ENCODE assay signal across 15 cellular contexts in genomic region chr1:26353976-26354820, GRCh38. TPM values are rescaled to one million over a fixed set of nuclear protein-coding genes. Genes with fewer than 3 reads are reported as not detected.
DNase-seq lines count a peak whose midpoint lies in the region; ATAC-seq and TF ChIP-seq lines count a peak whose summit lies in the region.
"Had no signal": no experiment of that assay in that cellular context is flagged by ENCODE, and none has a peak within 500 bp of the region (broad histone marks: within the 10 kb centered on the region; RNA-seq: fewer than 3 reads in every experiment).

CRYBG2 (minus strand) TSS chr1:26354130; CDS start chr1:26346657, 7,473 bp downstream.

- TF ChIP-seq CTCF in HCT116 (IDR thresholded peaks at IDR 0.05 in 2 of 3, conservative IDR thresholded peaks at IDR 0.05 in 1 of 3; ENCODE audit: borderline replicate concordance in 1 of 3, insufficient read depth in 1 of 3, low read depth in 2 of 3, low read length in 2 of 3) (no peak), RWPE1 (conservative IDR thresholded peaks at IDR 0.05; ENCODE audit: low read depth) (no peak), kidney epithelial cell (IDR thresholded peaks at IDR 0.05; ENCODE audit: insufficient read depth, low read length, poor library complexity, severe bottlenecking) (no peak), smooth muscle cell (IDR thresholded peaks at IDR 0.05; ENCODE audit: borderline replicate concordance, insufficient read depth, poor library complexity, severe bottlenecking) (no peak)

- no peaks in the 10 kb centered on the region for H3K36me3 ChIP-seq in HCT116 (ENCODE audit: control insufficient read depth in 1 of 2, insufficient read depth in 2 of 2, low read length in 2 of 2)
- no peaks in the 10 kb centered on the region for H3K36me3 ChIP-seq in kidney epithelial cell (ENCODE audit: control insufficient read depth, insufficient read depth, low read length)
- no peaks in the 10 kb centered on the region for H3K36me3 ChIP-seq in smooth muscle cell (ENCODE audit: low read depth)
- H3K36me3 ChIP-seq: gastroesophageal sphincter had no signal

- peak; percentile 83 for ATAC-seq in HCT116
- ATAC-seq in HG03460 (IDR thresholded peaks at IDR 0.05; ENCODE audit: unreplicated experiment), result no peak
- ATAC-seq: gastroesophageal sphincter, left cardiac atrium had no signal

- H2AFZ ChIP-seq in HCT116 (ENCODE audit: low read depth, low read length, poor library complexity, severe bottlenecking) (no peak within 1 kb of the TSS), smooth muscle cell (ENCODE audit: low read depth) (no peak within 1 kb of the TSS)
- H2AFZ ChIP-seq: parathyroid adenoma had no signal

- H3F3A ChIP-seq in smooth muscle cell (ENCODE audit: low read depth), result peaks cover 3% of the 10 kb centered on the region

- H3K9ac ChIP-seq in HCT116 (ENCODE audit: low read length) (peak within 1 kb of the TSS; percentile 49), smooth muscle cell (ENCODE audit: low read depth) (no peak within 1 kb of the TSS)
- H3K9ac ChIP-seq: parathyroid adenoma had no signal

- POLR2A ChIA-PET in HCT116 (lab: Charles Lee), result interaction anchor here (1.2 to 1.5 kb wide), 2 partner anchors 10 to 24 kb away, joined by 3 to 5 read pairs; no protein-coding TSS in a partner anchor
- POLR2A ChIA-PET in RWPE1 (lab: Yijun Ruan, JAX; ENCODE audit: low non-redundant PET), result no interaction called here

- RAD21 ChIA-PET in HCT116 (lab: Charles Lee; ENCODE audit: low non-redundant PET in 1 of 2, low total read pairs in 2 of 2, uncharacterized antibody in 2 of 2, unreplicated experiment in 2 of 2), result no interaction called here

- H3K4me3 ChIP-seq in HCT116 (replicated peaks in 1 of 2; ENCODE audit: low read depth in 1 of 2, low read length in 2 of 2) (peak within 1 kb of the TSS; percentile 34 to 51), kidney epithelial cell (ENCODE audit: low read depth, low read length) (no peak within 1 kb of the TSS), smooth muscle cell (peak within 1 kb of the TSS; percentile 25)
- H3K4me3 ChIP-seq: gastroesophageal sphincter had no signal

- no peaks in the 10 kb centered on the region for H3K9me3 ChIP-seq in HCT116 (ENCODE audit: control insufficient read depth in 1 of 2, insufficient read depth in 1 of 2, low read depth in 1 of 2, low read length in 2 of 2)
- no peaks in the 10 kb centered on the region for H3K9me3 ChIP-seq in smooth muscle cell (replicated peaks; ENCODE audit: low read depth)
- H3K9me3 ChIP-seq: gastroesophageal sphincter had no signal

- CTCF ChIA-PET in HCT116 (lab: Charles Lee), result interaction anchor here (1.4 kb wide), 1 partner anchor 10 kb away, joined by 8 read pairs; no protein-coding TSS in a partner anchor
- CTCF ChIA-PET in RWPE1 (lab: Yijun Ruan, JAX), result interaction anchor here (0.6 to 1.2 kb wide), 5 partner anchors 11 to 82 kb away, joined by 4 to 6 read pairs (median 4); no protein-coding TSS in a partner anchor

- TF ChIP-seq RAD21 in HCT116 (IDR thresholded peaks at IDR 0.05; ENCODE audit: low read depth), result no peak

- no peak for TF ChIP-seq POLR2A in HCT116 (IDR thresholded peaks at IDR 0.05; ENCODE audit: borderline replicate concordance, extremely low read depth, insufficient read depth, insufficient read length)

- intact Hi-C loops in HCT116 (cut with micrococcal nuclease), result no loop called here

- H3K9me2 ChIP-seq in HCT116 (ENCODE audit: insufficient read depth), result no peaks in the 10 kb centered on the region

- H3K4me2 ChIP-seq in HCT116 (ENCODE audit: low read length) (peak within 1 kb of the TSS; percentile 80), smooth muscle cell (no peak within 1 kb of the TSS)

- peak within 1 kb of the TSS; percentile 27; the same call in 1 of the 2 replicates for H3K27ac ChIP-seq in HCT116 (ENCODE audit: low read depth, low read length)
- H3K27ac ChIP-seq in RWPE1, result no peak within 1 kb of the TSS; the same call in 1 of the 2 replicates
- peak within 1 kb of the TSS; percentile 84 for H3K27ac ChIP-seq in smooth muscle cell (ENCODE audit: low read depth)
- H3K27ac ChIP-seq: gastroesophageal sphincter, parathyroid adenoma had no signal

- H3K27me3 ChIP-seq in HCT116 (ENCODE audit: insufficient read depth, low read length), result no peaks in the 10 kb centered on the region
- peaks cover 11% of the 10 kb centered on the region for H3K27me3 ChIP-seq in kidney epithelial cell (ENCODE audit: control insufficient read depth, insufficient read depth, low read length)
- H3K27me3 ChIP-seq in smooth muscle cell (ENCODE audit: low read depth), result peaks cover 22% of the 10 kb centered on the region

- H3K4me1 ChIP-seq in HCT116 (ENCODE audit: control insufficient read depth in 1 of 2, insufficient read depth in 2 of 2, low read length in 2 of 2) (peaks cover 72 to 94% of the 10 kb centered on the region in 2 experiments), smooth muscle cell (ENCODE audit: low read depth) (peaks cover 14% of the 10 kb centered on the region)
- H3K4me1 ChIP-seq: gastroesophageal sphincter, parathyroid adenoma had no signal

- no TSS peak for BruUV-seq in HCT116 (replicated peaks; lab: Mats Ljungman, UMichigan)

- H3K79me2 ChIP-seq in HCT116 (ENCODE audit: insufficient read depth, low read length) (no peaks in the 10 kb centered on the region), smooth muscle cell (ENCODE audit: low read depth) (no peaks in the 10 kb centered on the region)
- H3K79me2 ChIP-seq: parathyroid adenoma had no signal

- H4K20me1 ChIP-seq in HCT116 (ENCODE audit: insufficient read depth), result no peaks in the 10 kb centered on the region
- no peaks in the 10 kb centered on the region for H4K20me1 ChIP-seq in smooth muscle cell (ENCODE audit: low read depth)

- DNase-seq in HCT116 (ENCODE audit: low read depth, low spot score) (peak; percentile 57), RWPE1 (ENCODE audit: low spot score) (peak; percentile 86), kidney epithelial cell (ENCODE audit: low read depth) (no peak), smooth muscle cell (lab: John Stamatoyannopoulos, UW; ENCODE audit: unreplicated experiment) (no peak), NK-92 (lab: John Stamatoyannopoulos, UW; ENCODE audit: unreplicated experiment) (no peak)
- DNase-seq in activated CD4-positive, alpha-beta T cell treated with anti-CD3 and anti-CD28 coated beads, Interleukin-2, amount 50 U/mL, for 1 hour, result no peak
- DNase-seq: activated T-cell treated with anti-CD3 and anti-CD28 coated beads for 4 hours; CD4-positive, alpha-beta T cell; left cardiac atrium; MM.1S; stimulated activated CD4-positive, alpha-beta T cell treated with anti-CD3 and anti-CD28 coated beads, Interleukin-2, amount 100 ng/mL, for 48 hours; stimulated activated naive CD4-positive, alpha-beta T cell had no signal

- 74% methylated on average over 21 of the region's 21 CpGs for WGBS in smooth muscle cell (ENCODE audit: low lambda C conversion rate)

TF ChIP-seq in HCT116, 20 proteins besides CTCF, POLR2A, EP300 and RAD21 (continues in another document):
- peak; percentile 55 for TF ChIP-seq YY1 (IDR thresholded peaks at IDR 0.05; ENCODE audit: extremely low read depth, insufficient replicate concordance, low read depth, low read length)
- TF ChIP-seq TCF7L2 (IDR thresholded peaks at IDR 0.05; ENCODE audit: borderline replicate concordance, extremely low read depth, insufficient read depth, insufficient read length), result no peak
- peak; percentile 49; the same call in 1 of the 2 replicates for TF ChIP-seq POLR2AphosphoS5 (IDR thresholded peaks at IDR 0.05; ENCODE audit: low read depth, low read length)
- no peak for TF ChIP-seq ZFX (IDR thresholded peaks at IDR 0.05)
- no peak for TF ChIP-seq CBX3 (IDR thresholded peaks at IDR 0.05; ENCODE audit: low read depth)
- no peak for TF ChIP-seq ZNF274 (IDR thresholded peaks at IDR 0.05; ENCODE audit: low read depth, low read length)
- no peak for TF ChIP-seq FOSL1 (IDR thresholded peaks at IDR 0.05; ENCODE audit: low read depth)
- TF ChIP-seq ELF1 (IDR thresholded peaks at IDR 0.05; ENCODE audit: borderline replicate concordance, low read depth), result no peak
- no peak for TF ChIP-seq REST (IDR thresholded peaks at IDR 0.05; ENCODE audit: low read depth)
- no peak for TF ChIP-seq MAX (IDR thresholded peaks at IDR 0.05)
- TF ChIP-seq EZH2phosphoT487 (IDR thresholded peaks at IDR 0.05; ENCODE audit: borderline replicate concordance), result no peak

RNA-seq across cellular contexts. Expression of gene CRYBG2, which starts in this region (rescaled TPM):
- total RNA-seq in HCT116 (2021; ENCODE audit: unreplicated experiment), result 10.5 TPM
- polyA plus RNA-seq in HCT116 (2012), result 11.8 and 13.8 TPM in 2 replicates
- total RNA-seq in kidney epithelial cell, result 2.7 and 18.6 TPM in 2 replicates
- total RNA-seq in smooth muscle cell, result 5.2 and 9.5 TPM in 2 replicates
- polyA plus RNA-seq in smooth muscle cell, result 4.1 and 9.8 TPM in 2 replicates
- total RNA-seq: left cardiac atrium had no signal

Comparison
In these comparisons a context has a peak if more than half of its experiments do, and no peak if none do; other contexts are left out.
1. DNase-seq: peak in HCT116 (single experiment) and RWPE1 (single experiment); none in kidney epithelial cell (single experiment), smooth muscle cell (single experiment), NK-92 (single experiment) and activated CD4-positive, alpha-beta T cell treated with anti-CD3 and anti-CD28 coated beads, Interleukin-2, amount 50 U/mL, for 1 hour (single experiment).